In genomic region chrX:119784747-119785446, GRCh38 we compare ENCODE assay signal across 8 cellular contexts. TPM values are rescaled to one million over a fixed set of nuclear protein-coding genes. Genes with fewer than 3 reads are reported as not detected.
A peak's percentile ranks its signal among the peaks of the same experiment; 100 is the strongest.
DNase-seq lines count a peak whose midpoint lies in the region; ATAC-seq, FAIRE-seq and TF ChIP-seq lines count a peak whose summit lies in the region.

No MANE protein-coding gene starts in this region.

- H3K36me3 Mint-ChIP-seq in activated naive CD4-positive, alpha-beta T cell treated with anti-CD3 and anti-CD28 coated beads, Interleukin-2, amount 50 U/mL, for 24 hours: peaks cover 13% of the 10 kb centered on the region

- DNase-seq in D721Med (ENCODE audit: insufficient read length, low spot score): no peak
- DNase-seq in SJCRH30: peak; percentile 45 to 58
- no peak for DNase-seq in retina
- DNase-seq in T1000 (lab: John Stamatoyannopoulos, UW): no peak

- ATAC-seq in HG02884 (IDR thresholded peaks at IDR 0.05; ENCODE audit: unreplicated experiment): no peak

- peak overlapping the region; percentile 64 for H3K4me3 Mint-ChIP-seq in activated naive CD4-positive, alpha-beta T cell treated with anti-CD3 and anti-CD28 coated beads, Interleukin-2, amount 50 U/mL, for 24 hours

- TF ChIP-seq CTCF in D721Med (IDR thresholded peaks at IDR 0.05; ENCODE audit: insufficient read depth, missing control alignments) (peak; percentile 48), HEK293 (tag by site-specific recombination; IDR thresholded peaks at IDR 0.05) (peak; percentile 77), liver (IDR thresholded peaks at IDR 0.05; ENCODE audit: low read depth, low read length, missing input control) (peak; percentile 39)

- peak in 1 of 2 donors; percentile 67 for TF ChIP-seq RAD21 in liver (IDR thresholded peaks at IDR 0.05)

- peak overlapping the region; percentile 79 for H3K27ac Mint-ChIP-seq in activated naive CD4-positive, alpha-beta T cell treated with anti-CD3 and anti-CD28 coated beads, Interleukin-2, amount 50 U/mL, for 24 hours

- no peaks in the 10 kb centered on the region for H3K27me3 Mint-ChIP-seq in activated naive CD4-positive, alpha-beta T cell treated with anti-CD3 and anti-CD28 coated beads, Interleukin-2, amount 50 U/mL, for 24 hours

- peaks cover 25% of the 10 kb centered on the region for H3K4me1 Mint-ChIP-seq in activated naive CD4-positive, alpha-beta T cell treated with anti-CD3 and anti-CD28 coated beads, Interleukin-2, amount 50 U/mL, for 24 hours

- POLR2A ChIA-PET in HEK293 (lab: Yijun Ruan, JAX): interaction anchor here (0.6 to 1.6 kb wide), 5 partner anchors 10 to 68 kb away, joined by 3 to 8 read pairs (median 4); partner anchors contain the start of genes SOWAHD and UPF3B

- H3K27ac ChIP-seq in HEK293 (ENCODE audit: extremely low read depth, low read depth, low read length): no peak overlapping the region
- no peak overlapping the region for H3K27ac ChIP-seq in SJCRH30
- H3K27ac ChIP-seq in liver (ENCODE audit: low read depth in 1 of 2, low read length in 2 of 2): no peak overlapping the region

- FAIRE-seq in D721Med (lab: Jason Lieb, UNC): no peak

- CTCF ChIA-PET in HEK293 (lab: Yijun Ruan, JAX): interaction anchor here (0.6 to 1.7 kb wide), 13 partner anchors 9 to 307 kb away, joined by 3 to 6 read pairs (median 3); no protein-coding TSS in a partner anchor

- H3K4me1 ChIP-seq in HEK293 (ENCODE audit: control insufficient read depth, insufficient read depth, low read length) (no peaks in the 10 kb centered on the region), SJCRH30 (no peaks in the 10 kb centered on the region; the same call in 1 of the 2 replicates), liver (ENCODE audit: control insufficient read depth in 4 of 4, insufficient read depth in 4 of 4, low read length in 3 of 4) (peaks cover 0 to 10% (median 7%) of the 10 kb centered on the region in 4 donors)

- H3K9me3 ChIP-seq in HEK293 (ENCODE audit: control insufficient read depth, insufficient read depth, low read depth, low read length) (no peaks in the 10 kb centered on the region), SJCRH30 (replicated peaks) (no peaks in the 10 kb centered on the region), liver (ENCODE audit: control insufficient read depth in 4 of 4, low read length in 3 of 4) (no peaks in the 10 kb centered on the region)

- H3K27me3 ChIP-seq in SJCRH30 (no peaks in the 10 kb centered on the region), liver (ENCODE audit: control insufficient read depth in 4 of 4, insufficient read depth in 4 of 4, low read length in 3 of 4) (peaks cover 0 to 3% (median 0%) of the 10 kb centered on the region in 4 donors)

- H3K36me3 ChIP-seq in HEK293 (ENCODE audit: control insufficient read depth in 2 of 2, insufficient read depth in 1 of 2, low read length in 2 of 2): peaks cover 60 to 88% of the 10 kb centered on the region in 2 experiments; a peak in 2 of 3 replicates
- H3K36me3 ChIP-seq in SJCRH30: peaks cover 93% of the 10 kb centered on the region
- peaks cover 5 to 25% (median 19%) of the 10 kb centered on the region in 4 donors for H3K36me3 ChIP-seq in liver (ENCODE audit: control insufficient read depth in 4 of 4, insufficient read depth in 3 of 4, low read depth in 1 of 4, low read length in 3 of 4)

- H3K9ac ChIP-seq in liver (ENCODE audit: low read depth in 1 of 2, low read length in 2 of 2): no peak overlapping the region

- 83% methylated on average over 14 of the region's 14 CpGs for WGBS in liver

- H3K4me3 ChIP-seq in HEK293 (ENCODE audit: low read depth, low read length): no peak overlapping the region
- H3K4me3 ChIP-seq in SJCRH30: no peak overlapping the region
- no peak overlapping the region for H3K4me3 ChIP-seq in liver (ENCODE audit: low read depth in 1 of 3, low read length in 3 of 3)

- H3K9me3 Mint-ChIP-seq in activated naive CD4-positive, alpha-beta T cell treated with anti-CD3 and anti-CD28 coated beads, Interleukin-2, amount 50 U/mL, for 24 hours: no peaks in the 10 kb centered on the region

TF ChIP-seq in HEK293, 187 proteins besides CTCF, POLR2A, EP300 and RAD21 (continues in another document):
- TF ChIP-seq ZSCAN30 (tag by site-specific recombination; IDR thresholded peaks at IDR 0.05) (peak; percentile 61; the same call in 1 of the 2 replicates), ZEB2 (tag by site-specific recombination; IDR thresholded peaks at IDR 0.05) (peak; percentile 13; the same call in 1 of the 2 replicates)
- TF ChIP-seq, protein P1, sequence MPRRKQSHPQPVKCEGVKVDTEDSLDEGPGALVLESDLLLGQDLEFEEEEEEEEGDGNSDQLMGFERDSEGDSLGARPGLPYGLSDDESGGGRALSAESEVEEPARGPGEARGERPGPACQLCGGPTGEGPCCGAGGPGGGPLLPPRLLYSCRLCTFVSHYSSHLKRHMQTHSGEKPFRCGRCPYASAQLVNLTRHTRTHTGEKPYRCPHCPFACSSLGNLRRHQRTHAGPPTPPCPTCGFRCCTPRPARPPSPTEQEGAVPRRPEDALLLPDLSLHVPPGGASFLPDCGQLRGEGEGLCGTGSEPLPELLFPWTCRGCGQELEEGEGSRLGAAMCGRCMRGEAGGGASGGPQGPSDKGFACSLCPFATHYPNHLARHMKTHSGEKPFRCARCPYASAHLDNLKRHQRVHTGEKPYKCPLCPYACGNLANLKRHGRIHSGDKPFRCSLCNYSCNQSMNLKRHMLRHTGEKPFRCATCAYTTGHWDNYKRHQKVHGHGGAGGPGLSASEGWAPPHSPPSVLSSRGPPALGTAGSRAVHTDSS (tag by site-specific recombination; IDR thresholded peaks at IDR 0.05): no peak
- TF ChIP-seq, protein P2, sequence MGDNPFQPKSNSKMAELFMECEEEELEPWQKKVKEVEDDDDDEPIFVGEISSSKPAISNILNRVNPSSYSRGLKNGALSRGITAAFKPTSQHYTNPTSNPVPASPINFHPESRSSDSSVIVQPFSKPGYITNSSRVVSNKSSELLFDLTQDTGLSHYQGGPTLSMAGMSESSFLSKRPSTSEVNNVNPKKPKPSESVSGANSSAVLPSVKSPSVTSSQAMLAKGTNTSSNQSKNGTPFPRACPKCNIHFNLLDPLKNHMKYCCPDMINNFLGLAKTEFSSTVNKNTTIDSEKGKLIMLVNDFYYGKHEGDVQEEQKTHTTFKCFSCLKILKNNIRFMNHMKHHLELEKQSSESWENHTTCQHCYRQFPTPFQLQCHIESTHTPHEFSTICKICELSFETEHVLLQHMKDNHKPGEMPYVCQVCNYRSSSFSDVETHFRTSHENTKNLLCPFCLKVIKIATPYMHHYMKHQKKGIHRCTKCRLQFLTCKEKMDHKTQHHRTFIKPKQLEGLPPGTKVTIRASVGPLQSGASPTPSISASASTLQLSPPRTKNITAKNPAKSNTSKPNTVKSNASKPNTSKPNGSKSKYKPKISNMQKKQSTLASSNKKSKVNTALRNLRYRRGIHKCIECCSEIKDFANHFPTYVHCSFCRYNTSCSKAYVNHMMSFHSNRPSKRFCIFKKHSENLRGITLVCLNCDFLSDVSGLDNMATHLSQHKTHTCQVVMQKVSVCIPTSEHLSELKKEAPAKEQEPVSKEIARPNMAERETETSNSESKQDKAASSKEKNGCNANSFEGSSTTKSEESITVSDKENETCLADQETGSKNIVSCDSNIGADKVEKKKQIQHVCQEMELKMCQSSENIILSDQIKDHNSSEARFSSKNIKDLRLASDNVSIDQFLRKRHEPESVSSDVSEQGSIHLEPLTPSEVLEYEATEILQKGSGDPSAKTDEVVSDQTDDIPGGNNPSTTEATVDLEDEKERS (tag by site-specific recombination; IDR thresholded peaks at IDR 0.05): 0 out of 2 replicates have a peak, but pooled peaks have one; percentile 65

TF ChIP-seq in liver, 16 proteins besides CTCF, POLR2A, EP300 and RAD21:
- TF ChIP-seq FOXA2 (IDR thresholded peaks at IDR 0.05): no peak
- no peak for TF ChIP-seq JUND (IDR thresholded peaks at IDR 0.05)
- TF ChIP-seq, protein P3, sequence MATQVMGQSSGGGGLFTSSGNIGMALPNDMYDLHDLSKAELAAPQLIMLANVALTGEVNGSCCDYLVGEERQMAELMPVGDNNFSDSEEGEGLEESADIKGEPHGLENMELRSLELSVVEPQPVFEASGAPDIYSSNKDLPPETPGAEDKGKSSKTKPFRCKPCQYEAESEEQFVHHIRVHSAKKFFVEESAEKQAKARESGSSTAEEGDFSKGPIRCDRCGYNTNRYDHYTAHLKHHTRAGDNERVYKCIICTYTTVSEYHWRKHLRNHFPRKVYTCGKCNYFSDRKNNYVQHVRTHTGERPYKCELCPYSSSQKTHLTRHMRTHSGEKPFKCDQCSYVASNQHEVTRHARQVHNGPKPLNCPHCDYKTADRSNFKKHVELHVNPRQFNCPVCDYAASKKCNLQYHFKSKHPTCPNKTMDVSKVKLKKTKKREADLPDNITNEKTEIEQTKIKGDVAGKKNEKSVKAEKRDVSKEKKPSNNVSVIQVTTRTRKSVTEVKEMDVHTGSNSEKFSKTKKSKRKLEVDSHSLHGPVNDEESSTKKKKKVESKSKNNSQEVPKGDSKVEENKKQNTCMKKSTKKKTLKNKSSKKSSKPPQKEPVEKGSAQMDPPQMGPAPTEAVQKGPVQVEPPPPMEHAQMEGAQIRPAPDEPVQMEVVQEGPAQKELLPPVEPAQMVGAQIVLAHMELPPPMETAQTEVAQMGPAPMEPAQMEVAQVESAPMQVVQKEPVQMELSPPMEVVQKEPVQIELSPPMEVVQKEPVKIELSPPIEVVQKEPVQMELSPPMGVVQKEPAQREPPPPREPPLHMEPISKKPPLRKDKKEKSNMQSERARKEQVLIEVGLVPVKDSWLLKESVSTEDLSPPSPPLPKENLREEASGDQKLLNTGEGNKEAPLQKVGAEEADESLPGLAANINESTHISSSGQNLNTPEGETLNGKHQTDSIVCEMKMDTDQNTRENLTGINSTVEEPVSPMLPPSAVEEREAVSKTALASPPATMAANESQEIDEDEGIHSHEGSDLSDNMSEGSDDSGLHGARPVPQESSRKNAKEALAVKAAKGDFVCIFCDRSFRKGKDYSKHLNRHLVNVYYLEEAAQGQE (IDR thresholded peaks at IDR 0.05): no peak
- TF ChIP-seq HNF4A (conservative IDR thresholded peaks at IDR 0.05): no peak
- TF ChIP-seq FOXA1 (IDR thresholded peaks at IDR 0.05): no peak
- TF ChIP-seq TAF1 (conservative IDR thresholded peaks at IDR 0.05): no peak
- TF ChIP-seq GABPA (IDR thresholded peaks at IDR 0.05 in 1 of 2, conservative IDR thresholded peaks at IDR 0.05 in 1 of 2): no peak
- no peak for TF ChIP-seq EGR1 (IDR thresholded peaks at IDR 0.05; ENCODE audit: low read depth in 2 of 2)
- TF ChIP-seq, protein P4, sequence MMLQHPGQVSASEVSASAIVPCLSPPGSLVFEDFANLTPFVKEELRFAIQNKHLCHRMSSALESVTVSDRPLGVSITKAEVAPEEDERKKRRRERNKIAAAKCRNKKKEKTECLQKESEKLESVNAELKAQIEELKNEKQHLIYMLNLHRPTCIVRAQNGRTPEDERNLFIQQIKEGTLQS (IDR thresholded peaks at IDR 0.05): no peak

RNA-seq across cellular contexts. Expression of gene RPL39, which starts 6.5 kb away (rescaled TPM):
- total RNA-seq in SJCRH30 (2014; rRNA removed; shearing (Covaris generic)): 7,998 and 9,259 TPM in 2 replicates
- 100 to 1,000 TPM; 623 TPM for total RNA-seq in liver
- polyA plus RNA-seq in liver: 1,000 to 10,000 TPM in 1 of 2 donors, 100 to 1,000 TPM in 1; 657 to 2,860 TPM

RNA-seq across cellular contexts. Expression of gene SOWAHD, which starts 26.5 kb away (rescaled TPM):
- not detected in 2 replicates for total RNA-seq in SJCRH30 (2014; rRNA removed; shearing (Covaris generic))
- 1 to 10 TPM in 1 of 2 donors, under 1 TPM in 1; 0.42 to 2.5 TPM for total RNA-seq in liver
- under 1 TPM; 0.10 to 0.48 TPM for polyA plus RNA-seq in liver

Comparison
In these comparisons a context has a peak if more than half of its experiments do, and no peak if none do; other contexts are left out.
1. DNase-seq: peak in SJCRH30 (2 of 2); none in D721Med (single experiment), retina (single experiment) and T1000 (single experiment).
2. RNA of gene RPL39, which starts 6.5 kb away (total RNA-seq): 7,998 to 9,259 TPM in SJCRH30; 623 TPM in liver; every median in the first group is over 10 times any median in the second.
3. Peak in every context shown above with its lines, with median percentiles within 50 percentile points of each other: CTCF ChIP-seq.